Comparison of ENCODE assay signal across 1 cellular context in genomic region chr9:137086531-137087408, GRCh38.
TF ChIP-seq lines count a peak whose summit lies in the region.

TSS of gene MAN1B1 (plus strand) at chr9:137086985. CDS start at chr9:137087000, 15 bp downstream.

TF ChIP-seq in HEK293, 187 proteins besides CTCF, POLR2A, EP300 and RAD21 (continued from another document and continues in another):
- TF ChIP-seq PRDM2 (tag by site-specific recombination; IDR thresholded peaks at IDR 0.05; ENCODE audit: borderline replicate concordance) (no peak), ZNF394 (tag by site-specific recombination; IDR thresholded peaks at IDR 0.05; ENCODE audit: borderline replicate concordance) (peak; percentile 84), ZFP41 (tag by site-specific recombination; IDR thresholded peaks at IDR 0.05; ENCODE audit: borderline replicate concordance) (no peak), ZSCAN23 (tag by site-specific recombination; IDR thresholded peaks at IDR 0.05) (no peak), OVOL3 (tag by site-specific recombination; IDR thresholded peaks at IDR 0.05) (no peak), ZNF202 (tag by site-specific recombination; IDR thresholded peaks at IDR 0.05; ENCODE audit: borderline replicate concordance) (no peak), PRDM6 (tag by site-specific recombination; IDR thresholded peaks at IDR 0.05) (no peak), ZNF621 (tag by site-specific recombination; IDR thresholded peaks at IDR 0.05) (no peak), ZNF560 (tag by site-specific recombination; IDR thresholded peaks at IDR 0.05; ENCODE audit: borderline replicate concordance) (no peak), KLF1 (tag by site-specific recombination; IDR thresholded peaks at IDR 0.05) (peak; percentile 97), BCL11A (tag by site-specific recombination; IDR thresholded peaks at IDR 0.05; ENCODE audit: low read depth) (no peak), ZNF785 (tag by site-specific recombination; IDR thresholded peaks at IDR 0.05) (no peak), ZNF561 (tag by site-specific recombination; IDR thresholded peaks at IDR 0.05; ENCODE audit: borderline replicate concordance) (peak; percentile 66; the same call in 1 of the 2 replicates), ATF2 (tag by site-specific recombination; IDR thresholded peaks at IDR 0.05; ENCODE audit: low read depth) (no peak), AEBP2 (tag by site-specific recombination; IDR thresholded peaks at IDR 0.05; ENCODE audit: borderline replicate concordance) (no peak), IKZF3 (tag by site-specific recombination; IDR thresholded peaks at IDR 0.05) (no peak), ZNF501 (tag by site-specific recombination; IDR thresholded peaks at IDR 0.05) (peak; percentile 19; the same call in 1 of the 2 replicates), ZNF354C (tag by site-specific recombination; IDR thresholded peaks at IDR 0.05; ENCODE audit: borderline replicate concordance, low read depth) (no peak), SCRT2 (tag by site-specific recombination; IDR thresholded peaks at IDR 0.05) (no peak; the same call in 1 of the 2 replicates), ZNF311 (tag by site-specific recombination; IDR thresholded peaks at IDR 0.05; ENCODE audit: borderline replicate concordance) (no peak), ZNF610 (tag by site-specific recombination; IDR thresholded peaks at IDR 0.05; ENCODE audit: borderline replicate concordance) (0 out of 2 replicates have a peak, but pooled peaks have one; percentile 49), ZNF148 (tag by site-specific recombination; IDR thresholded peaks at IDR 0.05; ENCODE audit: borderline replicate concordance) (no peak), ZBTB10 (tag by site-specific recombination; IDR thresholded peaks at IDR 0.05) (no peak), ZNF433 (tag by site-specific recombination; IDR thresholded peaks at IDR 0.05; ENCODE audit: low read depth) (no peak), ZEB2 (tag by site-specific recombination; IDR thresholded peaks at IDR 0.05) (peak; percentile 72; the same call in 1 of the 2 replicates), ZNF514 (tag by site-specific recombination; IDR thresholded peaks at IDR 0.05) (no peak), PATZ1 (tag by site-specific recombination; IDR thresholded peaks at IDR 0.05) (peak; percentile 52), ZSCAN4 (tag by site-specific recombination; IDR thresholded peaks at IDR 0.05) (no peak), SP2 (tag by site-specific recombination; IDR thresholded peaks at IDR 0.05) (peak; percentile 93), ZNF132 (tag by site-specific recombination; IDR thresholded peaks at IDR 0.05; ENCODE audit: borderline replicate concordance) (no peak), ZNF792 (tag by site-specific recombination; IDR thresholded peaks at IDR 0.05) (no peak), ZNF747 (tag by site-specific recombination; IDR thresholded peaks at IDR 0.05) (no peak), KLF17 (tag by site-specific recombination; IDR thresholded peaks at IDR 0.05) (peak; percentile 53), ZBTB44 (tag by site-specific recombination; IDR thresholded peaks at IDR 0.05) (no peak)
